ENCODE assay signal across 16 cellular contexts in the genomic region with DNA sequence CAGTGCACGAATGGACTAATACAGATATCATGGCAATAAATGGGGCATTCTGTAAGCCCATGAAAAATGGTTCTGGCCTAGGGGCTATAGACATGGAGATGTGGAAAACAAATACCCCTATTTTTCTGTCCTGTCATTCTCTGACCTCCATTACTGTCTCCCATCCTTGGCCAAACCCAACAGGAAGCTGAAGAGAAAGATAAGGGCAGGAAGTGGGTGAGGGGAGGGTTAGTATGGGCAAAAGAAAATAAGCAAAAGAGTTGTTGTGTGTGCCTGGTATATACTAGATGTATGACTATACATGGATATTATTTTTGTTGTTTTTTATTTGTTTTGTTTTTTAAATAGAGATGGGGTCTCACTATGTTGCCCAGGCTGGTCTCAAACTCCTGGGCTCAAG.
A peak's percentile ranks its signal among the peaks of the same experiment; 100 is the strongest.
DNase-seq lines count a peak whose midpoint lies in the region; ATAC-seq lines count a peak whose summit lies in the region.
"Had no signal": no experiment of that assay in that cellular context is flagged by ENCODE, and none has a peak within 500 bp of the region (broad histone marks: within the 10 kb centered on the region; RNA-seq: fewer than 3 reads in every experiment).

No MANE protein-coding gene starts in this region.

- no peak overlapping the region for H3K27ac ChIP-seq in CD4-positive, CD25-positive, alpha-beta regulatory T cell (ENCODE audit: insufficient read depth, low read length, poor library complexity, severe bottlenecking)
- H3K27ac ChIP-seq: left lung, parathyroid adenoma, thyroid gland had no signal

- H3K4me1 ChIP-seq in CD4-positive, CD25-positive, alpha-beta regulatory T cell (ENCODE audit: control insufficient read depth, insufficient read depth, low read length, poor library complexity, severe bottlenecking), result peaks cover 11% of the 10 kb centered on the region
- H3K4me1 ChIP-seq: parathyroid adenoma, thyroid gland had no signal

- H3K9me3 ChIP-seq in CD4-positive, CD25-positive, alpha-beta regulatory T cell (ENCODE audit: control insufficient read depth in 2 of 2, low read length in 2 of 2), result no peaks in the 10 kb centered on the region
- H3K9me3 ChIP-seq: left lung, thyroid gland had no signal

- H3K36me3 ChIP-seq in CD4-positive, CD25-positive, alpha-beta regulatory T cell (ENCODE audit: control insufficient read depth, insufficient read depth, low read length), result no peaks in the 10 kb centered on the region
- H3K36me3 ChIP-seq: left lung, thyroid gland had no signal

- intact Hi-C loops in activated CD4-positive, alpha-beta memory T cell treated with anti-CD3 and anti-CD28 coated beads for 36 hours (cut with micrococcal nuclease), result no loop called here
- intact Hi-C loops in posterior cingulate gyrus (cut with DNase I), result no loop called here

- H3K36me3 Mint-ChIP-seq in CD4-positive, CD25-positive, alpha-beta regulatory T cell, result peaks cover 3% of the 10 kb centered on the region
- peaks cover 1% of the 10 kb centered on the region for H3K36me3 Mint-ChIP-seq in activated CD4-positive, alpha-beta memory T cell treated with anti-CD3 and anti-CD28 coated beads for 36 hours
- peaks cover 0 to 9% (median 8%) of the 10 kb centered on the region in 3 donors for H3K36me3 Mint-ChIP-seq in immature natural killer cell

- ATAC-seq in CD4-positive, CD25-positive, alpha-beta regulatory T cell (ENCODE audit: low read depth in 2 of 2), result no peak
- ATAC-seq: HepG2, left lung had no signal

- POLR2A ChIA-PET in activated CD4-positive, alpha-beta memory T cell treated with anti-CD3 and anti-CD28 coated beads for 36 hours (lab: Charles Lee), result no interaction called here

- H3K9me3 Mint-ChIP-seq in CD4-positive, CD25-positive, alpha-beta regulatory T cell, result peaks cover 0 to 12% (median 5%) of the 10 kb centered on the region in 7 donors
- peaks cover 14% of the 10 kb centered on the region for H3K9me3 Mint-ChIP-seq in activated CD4-positive, alpha-beta memory T cell treated with anti-CD3 and anti-CD28 coated beads for 36 hours
- H3K9me3 Mint-ChIP-seq in immature natural killer cell, result peaks cover 0 to 5% (median 0%) of the 10 kb centered on the region in 6 donors

- H3K27me3 ChIP-seq in CD4-positive, CD25-positive, alpha-beta regulatory T cell (ENCODE audit: control insufficient read depth, insufficient read depth, low read length), result no peaks in the 10 kb centered on the region
- H3K27me3 ChIP-seq: left lung, thyroid gland had no signal

- peaks cover 4% of the 10 kb centered on the region for H3K27me3 Mint-ChIP-seq in CD4-positive, CD25-positive, alpha-beta regulatory T cell
- H3K27me3 Mint-ChIP-seq in activated CD4-positive, alpha-beta memory T cell treated with anti-CD3 and anti-CD28 coated beads for 36 hours, result no peaks in the 10 kb centered on the region
- H3K27me3 Mint-ChIP-seq in immature natural killer cell (ENCODE audit: low read depth in 3 of 3), result peaks cover 0 to 4% (median 3%) of the 10 kb centered on the region in 3 donors

- peak overlapping the region; percentile 17 to 69 (median 34) for H3K27ac Mint-ChIP-seq in CD4-positive, CD25-positive, alpha-beta regulatory T cell
- peak overlapping the region; percentile 57 for H3K27ac Mint-ChIP-seq in activated CD4-positive, alpha-beta memory T cell treated with anti-CD3 and anti-CD28 coated beads for 36 hours
- H3K27ac Mint-ChIP-seq in immature natural killer cell, result peak overlapping the region in 2 of 6 donors; percentile 6 to 68

- H3K4me3 Mint-ChIP-seq in CD4-positive, CD25-positive, alpha-beta regulatory T cell, result peak overlapping the region in 2 of 4 donors; percentile 42 to 65
- H3K4me3 Mint-ChIP-seq in activated CD4-positive, alpha-beta memory T cell treated with anti-CD3 and anti-CD28 coated beads for 36 hours, result no peak overlapping the region
- H3K4me3 Mint-ChIP-seq in immature natural killer cell, result peak overlapping the region in 4 of 5 donors; percentile 15 to 48 (median 36)

- H3K4me1 Mint-ChIP-seq in CD4-positive, CD25-positive, alpha-beta regulatory T cell, result peaks cover 11 to 40% (median 18%) of the 10 kb centered on the region in 4 donors
- peaks cover 17% of the 10 kb centered on the region for H3K4me1 Mint-ChIP-seq in activated CD4-positive, alpha-beta memory T cell treated with anti-CD3 and anti-CD28 coated beads for 36 hours (ENCODE audit: low read depth)
- H3K4me1 Mint-ChIP-seq in immature natural killer cell, result peaks cover 29 to 46% of the 10 kb centered on the region in 2 donors

- DNase-seq in CD4-positive, CD25-positive, alpha-beta regulatory T cell, result peak in 1 of 3 donors; percentile 62
- DNase-seq in Jurkat, Clone E6-1 (ENCODE audit: low read depth, low spot score), result peak; percentile 64
- no peak for DNase-seq in activated CD4-positive, alpha-beta memory T cell treated with anti-CD3 and anti-CD28 coated beads for 36 hours
- no peak for DNase-seq in immature natural killer cell
- DNase-seq in posterior cingulate gyrus, result no peak
- DNase-seq in COLO668 (lab: John Stamatoyannopoulos, UW; ENCODE audit: unreplicated experiment), result no peak
- DNase-seq in NK-92 (lab: John Stamatoyannopoulos, UW; ENCODE audit: unreplicated experiment), result no peak
- DNase-seq in EL, result no peak
- DNase-seq: DMS 273 treated with DMSO at 0.1 percent for 48 hours; left lung; NCI-H2081 treated with DMSO at 0.1 percent for 48 hours; NCI-H526 treated with DMSO at 0.1 percent for 48 hours; stimulated activated CD4-positive, alpha-beta T cell treated with anti-CD3 and anti-CD28 coated beads, Interleukin-4, amount 100 ng/mL, for 4 hours; thyroid gland had no signal

- CTCF ChIA-PET in activated CD4-positive, alpha-beta memory T cell treated with anti-CD3 and anti-CD28 coated beads for 36 hours (lab: Charles Lee), result no interaction called here

- no peak overlapping the region for H3K4me3 ChIP-seq in CD4-positive, CD25-positive, alpha-beta regulatory T cell (ENCODE audit: low read depth, low read length)
- H3K4me3 ChIP-seq in Jurkat, Clone E6-1 (ENCODE audit: low read length), result no peak overlapping the region
- H3K4me3 ChIP-seq: left lung, thyroid gland had no signal
